ENCODE assay signal across 1 cellular context in genomic region chr9:109561137-109561536, GRCh38.
TF ChIP-seq lines count a peak whose summit lies in the region.

No MANE protein-coding gene starts in this region.

TF ChIP-seq in HepG2, 621 proteins besides CTCF, POLR2A, EP300 and RAD21 (continued from another document):
- TF ChIP-seq ATF4 (CRISPR knock-in tag; IDR thresholded peaks at IDR 0.05): no peak
